ENCODE assay signal across 2 cellular contexts in genomic region chr14:49882826-49883694, GRCh38.
TF ChIP-seq lines count a peak whose summit lies in the region.

No MANE protein-coding gene starts in this region.

TF ChIP-seq in IMR-90, 13 proteins besides CTCF, POLR2A, EP300 and RAD21:
- TF ChIP-seq MAFK (IDR thresholded peaks at IDR 0.05; ENCODE audit: low read depth, low read length), result no peak
- no peak for TF ChIP-seq USF2 (IDR thresholded peaks at IDR 0.05; ENCODE audit: low read depth, low read length)
- no peak for TF ChIP-seq ELK1 (IDR thresholded peaks at IDR 0.05; ENCODE audit: borderline replicate concordance, low read depth, low read length)
- no peak for TF ChIP-seq NFE2L2 (IDR thresholded peaks at IDR 0.05; ENCODE audit: low read depth, low read length)
- TF ChIP-seq RCOR1 (IDR thresholded peaks at IDR 0.05; ENCODE audit: insufficient replicate concordance, low read length), result no peak
- no peak for TF ChIP-seq FOS (IDR thresholded peaks at IDR 0.05; ENCODE audit: low read depth, low read length)
- TF ChIP-seq RFX5 (IDR thresholded peaks at IDR 0.05; ENCODE audit: low read depth, low read length), result no peak
- TF ChIP-seq MAZ (IDR thresholded peaks at IDR 0.05; ENCODE audit: borderline replicate concordance, low read depth, low read length), result no peak
- no peak for TF ChIP-seq BHLHE40 (IDR thresholded peaks at IDR 0.05; ENCODE audit: low read depth, low read length)
- no peak for TF ChIP-seq MXI1 (IDR thresholded peaks at IDR 0.05; ENCODE audit: borderline replicate concordance, low read depth, low read length)
- TF ChIP-seq CHD1 (IDR thresholded peaks at IDR 0.05; ENCODE audit: low read depth, low read length), result no peak
- TF ChIP-seq SMC3 (IDR thresholded peaks at IDR 0.05; ENCODE audit: low read depth, low read length), result no peak
- TF ChIP-seq CEBPB (IDR thresholded peaks at IDR 0.05; ENCODE audit: low read depth, low read length), result no peak

TF ChIP-seq in HepG2, 621 proteins besides CTCF, POLR2A, EP300 and RAD21:
- TF ChIP-seq ZSCAN5A (CRISPR knock-in tag; IDR thresholded peaks at IDR 0.05; ENCODE audit: borderline replicate concordance), result no peak
- no peak for TF ChIP-seq AFF4 (CRISPR knock-in tag; IDR thresholded peaks at IDR 0.05)
- TF ChIP-seq PATZ1 (CRISPR knock-in tag; IDR thresholded peaks at IDR 0.05), result no peak
- no peak for TF ChIP-seq CSRNP1 (CRISPR knock-in tag; IDR thresholded peaks at IDR 0.05)
- no peak for TF ChIP-seq NFAT5 (CRISPR knock-in tag; IDR thresholded peaks at IDR 0.05)
- no peak for TF ChIP-seq ZNF484 (CRISPR knock-in tag; IDR thresholded peaks at IDR 0.05; ENCODE audit: borderline replicate concordance, low read depth)
- TF ChIP-seq POLR2AphosphoS2 (IDR thresholded peaks at IDR 0.05; ENCODE audit: low read depth, low read length), result no peak
- TF ChIP-seq TBX3 (IDR thresholded peaks at IDR 0.05; ENCODE audit: borderline replicate concordance), result no peak
- no peak for TF ChIP-seq IKZF4 (CRISPR knock-in tag; IDR thresholded peaks at IDR 0.05; ENCODE audit: borderline replicate concordance, low read depth, not compliant biosample characterization)
- no peak for TF ChIP-seq ZFAT (CRISPR knock-in tag; conservative IDR thresholded peaks at IDR 0.05)
- TF ChIP-seq SP4 (CRISPR knock-in tag; IDR thresholded peaks at IDR 0.05), result no peak
- TF ChIP-seq ZNF101 (CRISPR knock-in tag; IDR thresholded peaks at IDR 0.05; ENCODE audit: borderline replicate concordance, low read depth), result no peak
- no peak for TF ChIP-seq E2F2 (CRISPR knock-in tag; IDR thresholded peaks at IDR 0.05; ENCODE audit: borderline replicate concordance)
- no peak for TF ChIP-seq ZNF124 (CRISPR knock-in tag; IDR thresholded peaks at IDR 0.05)
- no peak for TF ChIP-seq ZNF468 (CRISPR knock-in tag; IDR thresholded peaks at IDR 0.05)
- no peak for TF ChIP-seq ATM (IDR thresholded peaks at IDR 0.05; ENCODE audit: borderline replicate concordance)
- no peak for TF ChIP-seq MIER2 (CRISPR knock-in tag; IDR thresholded peaks at IDR 0.05)
TF ChIP-seq in HepG2: peak in this region for 0.
